1 cellular context compared by ENCODE assay signal in the genomic region with DNA sequence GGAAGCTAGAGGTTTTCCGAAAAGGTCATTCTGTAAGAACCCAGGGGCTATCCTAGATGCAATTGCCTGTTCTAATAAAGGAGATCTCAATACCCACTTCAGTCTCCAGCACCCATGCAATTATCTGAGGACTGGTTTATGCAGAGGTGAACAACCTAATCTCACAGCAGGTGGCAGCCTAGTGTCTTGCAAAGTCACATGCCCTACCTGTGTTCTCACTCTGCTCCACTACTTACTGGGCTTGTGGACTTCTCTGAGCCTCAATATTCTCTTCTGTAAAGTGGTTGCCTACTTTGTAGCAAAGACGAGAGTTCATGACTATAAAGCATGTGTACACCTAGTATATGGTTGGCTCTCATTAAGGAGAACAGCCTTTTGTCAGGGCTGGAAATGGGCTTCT.
TF ChIP-seq lines count a peak whose summit lies in the region.

No MANE protein-coding gene starts in this region.

TF ChIP-seq in HepG2, 621 proteins besides CTCF, POLR2A, EP300 and RAD21 (continued from another document):
- TF ChIP-seq, protein P1, sequence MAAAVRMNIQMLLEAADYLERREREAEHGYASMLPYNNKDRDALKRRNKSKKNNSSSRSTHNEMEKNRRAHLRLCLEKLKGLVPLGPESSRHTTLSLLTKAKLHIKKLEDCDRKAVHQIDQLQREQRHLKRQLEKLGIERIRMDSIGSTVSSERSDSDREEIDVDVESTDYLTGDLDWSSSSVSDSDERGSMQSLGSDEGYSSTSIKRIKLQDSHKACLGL (CRISPR knock-in tag; IDR thresholded peaks at IDR 0.05) = no peak
- 0 out of 2 replicates have a peak, but pooled peaks have one; percentile 39 for TF ChIP-seq MIXL1 (CRISPR knock-in tag; IDR thresholded peaks at IDR 0.05)
- no peak for TF ChIP-seq PHF21A (CRISPR knock-in tag; IDR thresholded peaks at IDR 0.05)
- TF ChIP-seq, protein P2, sequence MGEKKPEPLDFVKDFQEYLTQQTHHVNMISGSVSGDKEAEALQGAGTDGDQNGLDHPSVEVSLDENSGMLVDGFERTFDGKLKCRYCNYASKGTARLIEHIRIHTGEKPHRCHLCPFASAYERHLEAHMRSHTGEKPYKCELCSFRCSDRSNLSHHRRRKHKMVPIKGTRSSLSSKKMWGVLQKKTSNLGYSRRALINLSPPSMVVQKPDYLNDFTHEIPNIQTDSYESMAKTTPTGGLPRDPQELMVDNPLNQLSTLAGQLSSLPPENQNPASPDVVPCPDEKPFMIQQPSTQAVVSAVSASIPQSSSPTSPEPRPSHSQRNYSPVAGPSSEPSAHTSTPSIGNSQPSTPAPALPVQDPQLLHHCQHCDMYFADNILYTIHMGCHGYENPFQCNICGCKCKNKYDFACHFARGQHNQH (CRISPR knock-in tag; IDR thresholded peaks at IDR 0.05) = peak; percentile 35; the same call in 1 of the 2 replicates
- 0 out of 2 replicates have a peak, but pooled peaks have one; percentile 17 for TF ChIP-seq HNF4A (CRISPR knock-in tag; IDR thresholded peaks at IDR 0.05)
- TF ChIP-seq NCOA1 (CRISPR knock-in tag; IDR thresholded peaks at IDR 0.05) = no peak
- no peak for TF ChIP-seq PPARG (CRISPR knock-in tag; conservative IDR thresholded peaks at IDR 0.05)
- TF ChIP-seq TEAD3 (CRISPR knock-in tag; optimal IDR thresholded peaks at IDR 0.05; ENCODE audit: borderline replicate concordance) = no peak
- TF ChIP-seq ZNF629 (CRISPR knock-in tag; conservative IDR thresholded peaks at IDR 0.05) = peak; percentile 86
- no peak for TF ChIP-seq ZNF546 (CRISPR knock-in tag; conservative IDR thresholded peaks at IDR 0.05)
- TF ChIP-seq, protein P3, sequence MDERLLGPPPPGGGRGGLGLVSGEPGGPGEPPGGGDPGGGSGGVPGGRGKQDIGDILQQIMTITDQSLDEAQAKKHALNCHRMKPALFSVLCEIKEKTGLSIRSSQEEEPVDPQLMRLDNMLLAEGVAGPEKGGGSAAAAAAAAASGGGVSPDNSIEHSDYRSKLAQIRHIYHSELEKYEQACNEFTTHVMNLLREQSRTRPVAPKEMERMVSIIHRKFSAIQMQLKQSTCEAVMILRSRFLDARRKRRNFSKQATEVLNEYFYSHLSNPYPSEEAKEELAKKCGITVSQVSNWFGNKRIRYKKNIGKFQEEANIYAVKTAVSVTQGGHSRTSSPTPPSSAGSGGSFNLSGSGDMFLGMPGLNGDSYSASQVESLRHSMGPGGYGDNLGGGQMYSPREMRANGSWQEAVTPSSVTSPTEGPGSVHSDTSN (CRISPR knock-in tag; IDR thresholded peaks at IDR 0.05) = no peak
- TF ChIP-seq NKX3-1 (CRISPR knock-in tag; IDR thresholded peaks at IDR 0.05) = no peak
- TF ChIP-seq ZNF205 (CRISPR knock-in tag; IDR thresholded peaks at IDR 0.05) = peak; percentile 72; the same call in 1 of the 2 replicates
- no peak for TF ChIP-seq CENPX (CRISPR knock-in tag; IDR thresholded peaks at IDR 0.05)
- TF ChIP-seq STAG1 (CRISPR knock-in tag; IDR thresholded peaks at IDR 0.05) = peak; percentile 96
- peak; percentile 50; the same call in 1 of the 2 replicates for TF ChIP-seq REPIN1 (CRISPR knock-in tag; IDR thresholded peaks at IDR 0.05; ENCODE audit: borderline replicate concordance, low read depth)
- TF ChIP-seq MAFK (conservative IDR thresholded peaks at IDR 0.05 in 1 of 2, IDR thresholded peaks at IDR 0.05 in 1 of 2; ENCODE audit: low read length in 2 of 2) = no peak
- peak; percentile 27; the same call in 1 of the 2 replicates for TF ChIP-seq MED1 (CRISPR knock-in tag; IDR thresholded peaks at IDR 0.05)
- 0 out of 2 replicates have a peak, but pooled peaks have one; percentile 33 for TF ChIP-seq TGIF2 (CRISPR knock-in tag; IDR thresholded peaks at IDR 0.05)
- no peak for TF ChIP-seq ZNF264 (CRISPR knock-in tag; IDR thresholded peaks at IDR 0.05)
- TF ChIP-seq, protein P4, sequence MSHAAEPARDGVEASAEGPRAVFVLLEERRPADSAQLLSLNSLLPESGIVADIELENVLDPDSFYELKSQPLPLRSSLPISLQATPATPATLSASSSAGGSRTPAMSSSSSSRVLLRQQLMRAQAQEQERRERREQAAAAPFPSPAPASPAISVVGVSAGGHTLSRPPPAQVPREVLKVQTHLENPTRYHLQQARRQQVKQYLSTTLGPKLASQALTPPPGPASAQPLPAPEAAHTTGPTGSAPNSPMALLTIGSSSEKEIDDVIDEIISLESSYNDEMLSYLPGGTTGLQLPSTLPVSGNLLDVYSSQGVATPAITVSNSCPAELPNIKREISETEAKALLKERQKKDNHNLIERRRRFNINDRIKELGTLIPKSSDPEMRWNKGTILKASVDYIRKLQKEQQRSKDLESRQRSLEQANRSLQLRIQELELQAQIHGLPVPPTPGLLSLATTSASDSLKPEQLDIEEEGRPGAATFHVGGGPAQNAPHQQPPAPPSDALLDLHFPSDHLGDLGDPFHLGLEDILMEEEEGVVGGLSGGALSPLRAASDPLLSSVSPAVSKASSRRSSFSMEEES (CRISPR knock-in tag; IDR thresholded peaks at IDR 0.05) = peak; percentile 50; the same call in 1 of the 2 replicates
- TF ChIP-seq, protein P5, sequence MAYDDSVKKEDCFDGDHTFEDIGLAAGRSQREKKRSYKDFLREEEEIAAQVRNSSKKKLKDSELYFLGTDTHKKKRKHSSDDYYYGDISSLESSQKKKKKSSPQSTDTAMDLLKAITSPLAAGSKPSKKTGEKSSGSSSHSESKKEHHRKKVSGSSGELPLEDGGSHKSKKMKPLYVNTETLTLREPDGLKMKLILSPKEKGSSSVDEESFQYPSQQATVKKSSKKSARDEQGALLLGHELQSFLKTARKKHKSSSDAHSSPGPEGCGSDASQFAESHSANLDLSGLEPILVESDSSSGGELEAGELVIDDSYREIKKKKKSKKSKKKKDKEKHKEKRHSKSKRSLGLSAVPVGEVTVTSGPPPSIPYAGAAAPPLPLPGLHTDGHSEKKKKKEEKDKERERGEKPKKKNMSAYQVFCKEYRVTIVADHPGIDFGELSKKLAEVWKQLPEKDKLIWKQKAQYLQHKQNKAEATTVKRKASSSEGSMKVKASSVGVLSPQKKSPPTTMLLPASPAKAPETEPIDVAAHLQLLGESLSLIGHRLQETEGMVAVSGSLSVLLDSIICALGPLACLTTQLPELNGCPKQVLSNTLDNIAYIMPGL (CRISPR knock-in tag; IDR thresholded peaks at IDR 0.05; ENCODE audit: borderline replicate concordance in 1 of 2, low read depth in 1 of 2) = 0 out of 4 replicates have a peak, but pooled peaks of 1 of the 2 experiments have one; percentile 23
- peak; percentile 66; the same call in 1 of the 2 replicates for TF ChIP-seq SSRP1 (CRISPR knock-in tag; IDR thresholded peaks at IDR 0.05)
- TF ChIP-seq, protein P6, sequence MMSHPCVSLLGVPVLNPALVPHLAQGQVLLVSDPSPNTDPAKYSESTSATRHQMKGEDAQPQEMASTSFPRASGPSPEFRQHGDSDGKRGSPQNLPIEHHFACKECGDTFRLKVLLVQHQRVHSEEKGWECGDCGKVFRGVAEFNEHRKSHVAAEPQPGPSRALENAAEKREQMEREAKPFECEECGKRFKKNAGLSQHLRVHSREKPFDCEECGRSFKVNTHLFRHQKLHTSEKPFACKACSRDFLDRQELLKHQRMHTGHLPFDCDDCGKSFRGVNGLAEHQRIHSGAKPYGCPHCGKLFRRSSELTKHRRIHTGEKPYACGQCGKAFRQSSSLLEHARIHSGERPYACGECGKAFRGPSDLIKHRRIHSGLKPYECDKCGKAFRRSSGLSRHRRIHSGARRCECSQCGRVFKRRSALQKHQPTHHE (CRISPR knock-in tag; IDR thresholded peaks at IDR 0.05; ENCODE audit: borderline replicate concordance) = no peak
- TF ChIP-seq IRF2 (CRISPR knock-in tag; IDR thresholded peaks at IDR 0.05) = 0 out of 2 replicates have a peak, but pooled peaks have one; percentile 61
- TF ChIP-seq, protein P7, sequence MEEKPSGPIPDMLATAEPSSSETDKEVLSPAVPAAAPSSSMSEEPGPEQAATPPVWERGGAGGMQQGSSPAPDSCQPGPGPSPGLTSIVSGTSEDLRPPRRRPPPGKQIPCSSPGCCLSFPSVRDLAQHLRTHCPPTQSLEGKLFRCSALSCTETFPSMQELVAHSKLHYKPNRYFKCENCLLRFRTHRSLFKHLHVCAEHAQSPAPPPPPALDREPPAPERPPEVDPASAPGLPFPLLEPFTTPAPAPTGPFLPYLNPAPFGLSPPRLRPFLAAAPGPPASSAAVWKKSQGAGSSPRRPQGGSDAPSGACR (CRISPR knock-in tag; IDR thresholded peaks at IDR 0.05) = no peak
- TF ChIP-seq FOXJ3 (CRISPR knock-in tag; IDR thresholded peaks at IDR 0.05; ENCODE audit: borderline replicate concordance) = no peak
- TF ChIP-seq, protein P8, sequence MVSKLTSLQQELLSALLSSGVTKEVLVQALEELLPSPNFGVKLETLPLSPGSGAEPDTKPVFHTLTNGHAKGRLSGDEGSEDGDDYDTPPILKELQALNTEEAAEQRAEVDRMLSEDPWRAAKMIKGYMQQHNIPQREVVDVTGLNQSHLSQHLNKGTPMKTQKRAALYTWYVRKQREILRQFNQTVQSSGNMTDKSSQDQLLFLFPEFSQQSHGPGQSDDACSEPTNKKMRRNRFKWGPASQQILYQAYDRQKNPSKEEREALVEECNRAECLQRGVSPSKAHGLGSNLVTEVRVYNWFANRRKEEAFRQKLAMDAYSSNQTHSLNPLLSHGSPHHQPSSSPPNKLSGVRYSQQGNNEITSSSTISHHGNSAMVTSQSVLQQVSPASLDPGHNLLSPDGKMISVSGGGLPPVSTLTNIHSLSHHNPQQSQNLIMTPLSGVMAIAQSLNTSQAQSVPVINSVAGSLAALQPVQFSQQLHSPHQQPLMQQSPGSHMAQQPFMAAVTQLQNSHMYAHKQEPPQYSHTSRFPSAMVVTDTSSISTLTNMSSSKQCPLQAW (CRISPR knock-in tag; IDR thresholded peaks at IDR 0.05) = 0 out of 2 replicates have a peak, but pooled peaks have one; percentile 31
- TF ChIP-seq GATAD2A (CRISPR knock-in tag; IDR thresholded peaks at IDR 0.05) = 0 out of 2 replicates have a peak, but pooled peaks have one; percentile 27
- TF ChIP-seq ZNF501 (CRISPR knock-in tag; IDR thresholded peaks at IDR 0.05) = 0 out of 2 replicates have a peak, but pooled peaks have one; percentile 18
- no peak for TF ChIP-seq AHR (CRISPR knock-in tag; IDR thresholded peaks at IDR 0.05)
- TF ChIP-seq, protein P9, sequence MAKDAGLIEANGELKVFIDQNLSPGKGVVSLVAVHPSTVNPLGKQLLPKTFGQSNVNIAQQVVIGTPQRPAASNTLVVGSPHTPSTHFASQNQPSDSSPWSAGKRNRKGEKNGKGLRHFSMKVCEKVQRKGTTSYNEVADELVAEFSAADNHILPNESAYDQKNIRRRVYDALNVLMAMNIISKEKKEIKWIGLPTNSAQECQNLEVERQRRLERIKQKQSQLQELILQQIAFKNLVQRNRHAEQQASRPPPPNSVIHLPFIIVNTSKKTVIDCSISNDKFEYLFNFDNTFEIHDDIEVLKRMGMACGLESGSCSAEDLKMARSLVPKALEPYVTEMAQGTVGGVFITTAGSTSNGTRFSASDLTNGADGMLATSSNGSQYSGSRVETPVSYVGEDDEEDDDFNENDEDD (CRISPR knock-in tag; IDR thresholded peaks at IDR 0.05; ENCODE audit: borderline replicate concordance) = no peak
- no peak for TF ChIP-seq ETV5 (CRISPR knock-in tag; IDR thresholded peaks at IDR 0.05; ENCODE audit: borderline replicate concordance)
- TF ChIP-seq ELF4 (CRISPR knock-in tag; IDR thresholded peaks at IDR 0.05; ENCODE audit: borderline replicate concordance) = no peak
- TF ChIP-seq, protein P10, sequence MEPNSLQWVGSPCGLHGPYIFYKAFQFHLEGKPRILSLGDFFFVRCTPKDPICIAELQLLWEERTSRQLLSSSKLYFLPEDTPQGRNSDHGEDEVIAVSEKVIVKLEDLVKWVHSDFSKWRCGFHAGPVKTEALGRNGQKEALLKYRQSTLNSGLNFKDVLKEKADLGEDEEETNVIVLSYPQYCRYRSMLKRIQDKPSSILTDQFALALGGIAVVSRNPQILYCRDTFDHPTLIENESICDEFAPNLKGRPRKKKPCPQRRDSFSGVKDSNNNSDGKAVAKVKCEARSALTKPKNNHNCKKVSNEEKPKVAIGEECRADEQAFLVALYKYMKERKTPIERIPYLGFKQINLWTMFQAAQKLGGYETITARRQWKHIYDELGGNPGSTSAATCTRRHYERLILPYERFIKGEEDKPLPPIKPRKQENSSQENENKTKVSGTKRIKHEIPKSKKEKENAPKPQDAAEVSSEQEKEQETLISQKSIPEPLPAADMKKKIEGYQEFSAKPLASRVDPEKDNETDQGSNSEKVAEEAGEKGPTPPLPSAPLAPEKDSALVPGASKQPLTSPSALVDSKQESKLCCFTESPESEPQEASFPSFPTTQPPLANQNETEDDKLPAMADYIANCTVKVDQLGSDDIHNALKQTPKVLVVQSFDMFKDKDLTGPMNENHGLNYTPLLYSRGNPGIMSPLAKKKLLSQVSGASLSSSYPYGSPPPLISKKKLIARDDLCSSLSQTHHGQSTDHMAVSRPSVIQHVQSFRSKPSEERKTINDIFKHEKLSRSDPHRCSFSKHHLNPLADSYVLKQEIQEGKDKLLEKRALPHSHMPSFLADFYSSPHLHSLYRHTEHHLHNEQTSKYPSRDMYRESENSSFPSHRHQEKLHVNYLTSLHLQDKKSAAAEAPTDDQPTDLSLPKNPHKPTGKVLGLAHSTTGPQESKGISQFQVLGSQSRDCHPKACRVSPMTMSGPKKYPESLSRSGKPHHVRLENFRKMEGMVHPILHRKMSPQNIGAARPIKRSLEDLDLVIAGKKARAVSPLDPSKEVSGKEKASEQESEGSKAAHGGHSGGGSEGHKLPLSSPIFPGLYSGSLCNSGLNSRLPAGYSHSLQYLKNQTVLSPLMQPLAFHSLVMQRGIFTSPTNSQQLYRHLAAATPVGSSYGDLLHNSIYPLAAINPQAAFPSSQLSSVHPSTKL (CRISPR knock-in tag; IDR thresholded peaks at IDR 0.05) = 0 out of 2 replicates have a peak, but pooled peaks have one; percentile 11
